ENCODE assay signal across 13 cellular contexts in the genomic region with DNA sequence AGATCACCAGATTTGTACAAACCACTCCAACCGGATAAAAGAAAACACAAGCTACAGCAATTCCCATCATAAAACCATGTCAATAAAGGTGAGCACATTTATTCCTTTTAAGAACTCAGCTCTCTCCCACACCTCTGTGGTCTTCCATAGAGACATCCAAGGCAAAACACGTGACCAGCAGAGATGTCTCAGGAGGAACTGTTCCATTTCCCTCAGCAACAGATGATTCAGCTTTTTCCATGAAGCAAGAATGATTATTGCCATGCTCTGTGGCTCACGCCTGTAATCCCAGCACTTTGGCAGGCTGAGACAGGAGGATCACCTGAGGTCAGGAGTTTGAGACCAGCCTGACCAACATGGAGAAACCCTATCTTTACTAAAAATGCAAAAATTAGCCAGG. TPM values are rescaled to one million over a fixed set of nuclear protein-coding genes. Genes with fewer than 3 reads are reported as not detected.
"Had no signal": no experiment of that assay in that cellular context is flagged by ENCODE, and none has a peak within 500 bp of the region (broad histone marks: within the 10 kb centered on the region; RNA-seq: fewer than 3 reads in every experiment).

No MANE protein-coding gene starts in this region.

- H3K9me3 Mint-ChIP-seq: activated B cell treated with CpG ODN at 0.5 μM for 24 hours, nephron had no signal

- H3K36me3 ChIP-seq: transverse colon had no signal

- H3K4me1 ChIP-seq: transverse colon had no signal

- DNase-seq: activated B cell treated with CpG ODN at 0.5 μM for 24 hours; activated CD4-positive, alpha-beta T cell treated with anti-CD3 and anti-CD28 coated beads, Interleukin-2, amount 10 ng/mL, durations not matched to agents 24 days and 14 days; activated CD8-positive, alpha-beta memory T cell treated with anti-CD3 and anti-CD28 coated beads for 24 hours; activated naive CD4-positive, alpha-beta T cell treated with anti-CD3 and anti-CD28 coated beads, Interleukin-2, amount 50 U/mL, for 16 hours; occipital lobe; stimulated activated CD4-positive, alpha-beta T cell treated with anti-CD3 and anti-CD28 coated beads, Interleukin-12 subunit alpha, Interleukin-12 subunit beta, amount 100 ng/mL, for 4 hours; stimulated activated naive CD4-positive, alpha-beta T cell; substantia nigra; transverse colon had no signal

- H3K4me3 Mint-ChIP-seq: activated B cell treated with CpG ODN at 0.5 μM for 24 hours; activated CD4-positive, alpha-beta T cell treated with anti-CD3 and anti-CD28 coated beads, Interleukin-2, amount 10 ng/mL, durations not matched to agents 24 days and 14 days; nephron had no signal

- H3K27me3 Mint-ChIP-seq: activated B cell treated with CpG ODN at 0.5 μM for 24 hours had no signal

- H3K27ac ChIP-seq: transverse colon had no signal

- H3K27me3 ChIP-seq: transverse colon had no signal

- H3K4me3 ChIP-seq: transverse colon had no signal

- H3K9me3 ChIP-seq: transverse colon had no signal

- H3K27ac Mint-ChIP-seq: activated B cell treated with CpG ODN at 0.5 μM for 24 hours, nephron had no signal

RNA-seq across cellular contexts. Expression of gene GZMK, which starts 15.8 kb away (rescaled TPM):
- total RNA-seq: activated B cell treated with CpG ODN at 0.5 μM for 24 hours, fibroblast of lung, glomerular endothelial cell, occipital lobe, pulmonary artery endothelial cell had no signal
- polyA plus RNA-seq: fibroblast of lung had no signal

RNA-seq across cellular contexts. Expression of gene ESM1, which starts 54.5 kb away (rescaled TPM):
- total RNA-seq: activated B cell treated with CpG ODN at 0.5 μM for 24 hours; activated CD4-positive, alpha-beta T cell treated with anti-CD3 and anti-CD28 coated beads, Interleukin-2, amount 10 ng/mL, durations not matched to agents 24 days and 14 days; transverse colon had no signal
